24 cellular contexts compared by ENCODE assay signal in the genomic region with DNA sequence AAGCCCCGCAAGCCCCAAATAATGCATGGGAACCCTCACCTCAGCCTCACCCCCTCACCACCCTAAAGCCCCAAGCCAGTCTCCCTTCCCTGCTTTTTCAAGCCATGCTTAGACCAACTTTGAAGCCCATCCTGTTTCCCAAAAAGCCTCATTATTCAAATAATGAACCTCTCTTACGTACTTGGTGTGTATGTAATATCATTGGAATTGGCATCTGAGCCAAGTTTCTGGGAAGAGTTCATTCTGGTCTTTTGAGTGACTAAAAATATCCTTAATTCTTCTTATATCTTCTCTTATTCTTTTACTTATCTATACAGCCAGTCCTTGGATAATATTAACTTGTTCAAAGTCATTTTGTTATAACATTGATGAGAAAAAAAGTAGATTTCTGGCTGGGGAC.
A peak's percentile ranks its signal among the peaks of the same experiment; 100 is the strongest.
DNase-seq lines count a peak whose midpoint lies in the region; ATAC-seq and TF ChIP-seq lines count a peak whose summit lies in the region.
"Had no signal": no experiment of that assay in that cellular context is flagged by ENCODE, and none has a peak within 500 bp of the region (broad histone marks: within the 10 kb centered on the region; RNA-seq: fewer than 3 reads in every experiment).

No MANE protein-coding gene starts in this region.

- no peak for TF ChIP-seq CTCF in AG10803 (conservative IDR thresholded peaks at IDR 0.05; ENCODE audit: low read length)
- TF ChIP-seq CTCF in RWPE2 (IDR thresholded peaks at IDR 0.05; ENCODE audit: poor library complexity, severe bottlenecking), result no peak
- no peak for TF ChIP-seq CTCF in fibroblast of mammary gland (conservative IDR thresholded peaks at IDR 0.05; ENCODE audit: control insufficient read depth, insufficient read depth, low read depth, low read length)
- TF ChIP-seq CTCF in nephron (IDR thresholded peaks at IDR 0.05; ENCODE audit: unreplicated experiment in 3 of 3), result no peak
- TF ChIP-seq CTCF in CD14-positive monocyte (IDR thresholded peaks at IDR 0.05), result no peak
- no peak for TF ChIP-seq CTCF in A673 (conservative IDR thresholded peaks at IDR 0.05; ENCODE audit: low read depth, low read length)

- H3K27ac Mint-ChIP-seq in nephron, result peak overlapping the region; percentile 30 to 52 (median 42)
- no peak overlapping the region for H3K27ac Mint-ChIP-seq in CD14-positive monocyte
- no peak overlapping the region for H3K27ac Mint-ChIP-seq in CD8-positive, alpha-beta memory T cell
- H3K27ac Mint-ChIP-seq: CD4-positive, alpha-beta T cell had no signal

- POLR2A ChIA-PET in CD8-positive, alpha-beta memory T cell (lab: Charles Lee), result no interaction called here
- POLR2A ChIA-PET in A673 (lab: Charles Lee; ENCODE audit: low non-redundant PET), result no interaction called here

- no peak overlapping the region for H3K4me3 Mint-ChIP-seq in nephron
- H3K4me3 Mint-ChIP-seq in CD14-positive monocyte, result no peak overlapping the region
- no peak overlapping the region for H3K4me3 Mint-ChIP-seq in CD8-positive, alpha-beta memory T cell
- H3K4me3 Mint-ChIP-seq: CD4-positive, alpha-beta T cell had no signal

- H3K4me1 Mint-ChIP-seq in nephron (peaks cover 18% of the 10 kb centered on the region), CD14-positive monocyte (no peaks in the 10 kb centered on the region)
- H3K4me1 Mint-ChIP-seq in CD8-positive, alpha-beta memory T cell, result no peaks in the 10 kb centered on the region

- H3K27me3 Mint-ChIP-seq in nephron (ENCODE audit: low read depth) (peaks cover 4% of the 10 kb centered on the region), CD14-positive monocyte (ENCODE audit: low read depth in 3 of 3) (no peaks in the 10 kb centered on the region)
- H3K27me3 Mint-ChIP-seq in CD8-positive, alpha-beta memory T cell, result no peaks in the 10 kb centered on the region
- H3K27me3 Mint-ChIP-seq: CD4-positive, alpha-beta T cell had no signal

- H3K9me3 ChIP-seq in RWPE2 (ENCODE audit: severe bottlenecking), result peaks cover 2% of the 10 kb centered on the region
- H3K9me3 ChIP-seq in CD8-positive, alpha-beta memory T cell (ENCODE audit: low read length), result no peaks in the 10 kb centered on the region
- no peaks in the 10 kb centered on the region for H3K9me3 ChIP-seq in A673 (ENCODE audit: low read depth, low read length, poor library complexity, severe bottlenecking)
- H3K9me3 ChIP-seq: BLaER1 had no signal

- no peaks in the 10 kb centered on the region for H3K36me3 ChIP-seq in RWPE2 (ENCODE audit: low read depth)
- H3K36me3 ChIP-seq in CD8-positive, alpha-beta memory T cell (ENCODE audit: insufficient read depth, low read length), result no peaks in the 10 kb centered on the region
- H3K36me3 ChIP-seq in A673 (ENCODE audit: insufficient read depth, low read length, poor library complexity, severe bottlenecking), result no peaks in the 10 kb centered on the region
- H3K36me3 ChIP-seq: BLaER1 had no signal

- BruUV-seq in A673 (replicated peaks; lab: Mats Ljungman, UMichigan), result no TSS peak

- CTCF ChIA-PET in CD8-positive, alpha-beta memory T cell (lab: Charles Lee), result no interaction called here
- CTCF ChIA-PET in A673 (lab: Charles Lee), result no interaction called here

- H3K4me3 ChIP-seq in AG10803 (ENCODE audit: low read length), result no peak overlapping the region
- no peak overlapping the region for H3K4me3 ChIP-seq in RWPE2 (ENCODE audit: severe bottlenecking)
- no peak overlapping the region for H3K4me3 ChIP-seq in fibroblast of mammary gland (ENCODE audit: control insufficient read depth, low read depth, low read length)
- H3K4me3 ChIP-seq in CD8-positive, alpha-beta memory T cell (ENCODE audit: low read length), result no peak overlapping the region
- H3K4me3 ChIP-seq in A673 (ENCODE audit: low read depth, low read length, poor library complexity, severe bottlenecking), result no peak overlapping the region
- H3K4me3 ChIP-seq: BLaER1, SK-N-MC had no signal

- H3K36me3 Mint-ChIP-seq in nephron (ENCODE audit: low read depth) (no peaks in the 10 kb centered on the region), CD14-positive monocyte (no peaks in the 10 kb centered on the region)
- no peaks in the 10 kb centered on the region for H3K36me3 Mint-ChIP-seq in CD8-positive, alpha-beta memory T cell

- H3K27ac ChIP-seq in RWPE2 (ENCODE audit: poor library complexity, severe bottlenecking) (peak overlapping the region; percentile 13), A673 (ENCODE audit: low read depth, low read length, poor library complexity, severe bottlenecking) (no peak overlapping the region)
- H3K27ac ChIP-seq in CD8-positive, alpha-beta memory T cell (ENCODE audit: low read depth, low read length), result no peak overlapping the region
- H3K27ac ChIP-seq: BLaER1, HL-60, RWPE1, SK-N-MC had no signal

- no peak for ATAC-seq in RWPE2 (ENCODE audit: low read depth)
- ATAC-seq: Panc1 had no signal

- H3K9me3 Mint-ChIP-seq in nephron (no peaks in the 10 kb centered on the region), CD14-positive monocyte (peaks cover 0 to 4% (median 0%) of the 10 kb centered on the region in 7 donors)
- peaks cover 0 to 7% (median 6%) of the 10 kb centered on the region in 5 donors for H3K9me3 Mint-ChIP-seq in CD8-positive, alpha-beta memory T cell

- DNase-seq in AG10803 (ENCODE audit: low read depth) (peak; percentile 30), RWPE2 (ENCODE audit: low spot score) (no peak), fibroblast of mammary gland (ENCODE audit: low read depth) (peak; percentile 50), CD14-positive monocyte (ENCODE audit: low spot score) (no peak), A673 (ENCODE audit: low spot score) (no peak)
- no peak for DNase-seq in CD8-positive, alpha-beta memory T cell
- DNase-seq: 8988T; CD4-positive, alpha-beta T cell; DMS 273 treated with DMSO at 0.1 percent for 48 hours; DMS79; HCEC 1CT; NCI-H1092; NCI-H1417 treated with DMSO at 0.1 percent for 48 hours; NCI-H1694 treated with DMSO at 0.1 percent for 48 hours; NCI-H2081; NCI-H226; NCI-H510A; SHP77 treated with DMSO at 0.1 percent for 48 hours had no signal

- H3K27me3 ChIP-seq in RWPE2 (ENCODE audit: insufficient read depth, poor library complexity, severe bottlenecking), result no peaks in the 10 kb centered on the region
- no peaks in the 10 kb centered on the region for H3K27me3 ChIP-seq in CD8-positive, alpha-beta memory T cell (ENCODE audit: insufficient read depth, low read length, poor library complexity, severe bottlenecking)
- H3K27me3 ChIP-seq in A673 (replicated peaks; ENCODE audit: insufficient read depth, low read depth, low read length, poor library complexity), result no peaks in the 10 kb centered on the region
- H3K27me3 ChIP-seq: BLaER1 had no signal

- H3K4me1 ChIP-seq in RWPE2 (ENCODE audit: insufficient read depth, poor library complexity, severe bottlenecking) (peaks cover 31% of the 10 kb centered on the region), A673 (ENCODE audit: insufficient read depth, low read length, poor library complexity, severe bottlenecking) (no peaks in the 10 kb centered on the region)
- H3K4me1 ChIP-seq in CD8-positive, alpha-beta memory T cell (ENCODE audit: insufficient read depth, low read length), result no peaks in the 10 kb centered on the region
- H3K4me1 ChIP-seq: BLaER1 had no signal

- intact Hi-C loops in CD14-positive monocyte (cut with micrococcal nuclease), result no loop called here
- intact Hi-C loops in A673 (cut with micrococcal nuclease; ENCODE audit: unreplicated experiment), result no loop called here

Comparison
In these comparisons a context has a peak if more than half of its experiments do, and no peak if none do; other contexts are left out.
1. DNase-seq: peak in AG10803 (single experiment) and fibroblast of mammary gland (single experiment); none in RWPE2 (single experiment), CD14-positive monocyte (single experiment), CD8-positive, alpha-beta memory T cell (0 of 5) and A673 (single experiment).
2. H3K27ac Mint-ChIP-seq: peak in nephron (3 of 3); none in CD14-positive monocyte (0 of 7) and CD8-positive, alpha-beta memory T cell (0 of 8).